In the genomic region with DNA sequence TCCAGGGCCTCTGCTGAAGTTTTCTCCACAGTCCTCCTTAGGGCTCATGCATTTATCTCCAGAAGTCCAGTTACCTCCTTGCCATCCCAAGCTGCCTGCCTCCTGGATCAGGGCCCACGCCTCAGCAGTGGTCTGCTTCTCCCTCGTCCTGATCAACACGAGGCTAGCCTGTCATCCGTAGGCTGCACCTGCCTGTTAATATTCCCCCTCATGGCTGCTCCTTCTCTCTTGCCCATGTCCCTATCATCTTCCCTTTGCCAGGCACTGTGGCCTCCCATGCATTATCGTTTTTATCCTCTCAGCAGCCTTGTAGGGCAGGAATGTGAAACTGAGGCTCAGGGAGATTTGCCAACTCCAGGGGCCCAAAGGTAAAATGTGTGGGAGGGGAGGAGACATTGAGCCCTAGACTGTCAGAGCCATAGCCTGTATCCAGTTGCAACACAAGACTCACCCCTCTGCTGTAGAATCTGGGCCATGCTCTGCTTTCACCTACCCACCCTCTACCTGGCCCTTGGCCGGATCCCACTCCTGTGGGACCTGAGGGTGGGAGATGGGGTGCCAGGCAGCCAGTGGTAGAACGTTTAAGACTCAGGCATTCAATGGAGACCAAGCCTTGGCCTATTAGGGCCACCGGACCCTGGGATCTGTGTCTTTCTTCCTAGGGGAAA, we compare ENCODE assay signal across 2 cellular contexts.
TF ChIP-seq lines count a peak whose summit lies in the region.

No MANE protein-coding gene starts in this region.

TF ChIP-seq in HepG2, 621 proteins besides CTCF, POLR2A, EP300 and RAD21:
- no peak for TF ChIP-seq ZNF674 (CRISPR knock-in tag; IDR thresholded peaks at IDR 0.05; ENCODE audit: low read depth)

TF ChIP-seq in WTC11, 78 proteins besides CTCF, POLR2A, EP300 and RAD21:
- TF ChIP-seq, protein P1, sequence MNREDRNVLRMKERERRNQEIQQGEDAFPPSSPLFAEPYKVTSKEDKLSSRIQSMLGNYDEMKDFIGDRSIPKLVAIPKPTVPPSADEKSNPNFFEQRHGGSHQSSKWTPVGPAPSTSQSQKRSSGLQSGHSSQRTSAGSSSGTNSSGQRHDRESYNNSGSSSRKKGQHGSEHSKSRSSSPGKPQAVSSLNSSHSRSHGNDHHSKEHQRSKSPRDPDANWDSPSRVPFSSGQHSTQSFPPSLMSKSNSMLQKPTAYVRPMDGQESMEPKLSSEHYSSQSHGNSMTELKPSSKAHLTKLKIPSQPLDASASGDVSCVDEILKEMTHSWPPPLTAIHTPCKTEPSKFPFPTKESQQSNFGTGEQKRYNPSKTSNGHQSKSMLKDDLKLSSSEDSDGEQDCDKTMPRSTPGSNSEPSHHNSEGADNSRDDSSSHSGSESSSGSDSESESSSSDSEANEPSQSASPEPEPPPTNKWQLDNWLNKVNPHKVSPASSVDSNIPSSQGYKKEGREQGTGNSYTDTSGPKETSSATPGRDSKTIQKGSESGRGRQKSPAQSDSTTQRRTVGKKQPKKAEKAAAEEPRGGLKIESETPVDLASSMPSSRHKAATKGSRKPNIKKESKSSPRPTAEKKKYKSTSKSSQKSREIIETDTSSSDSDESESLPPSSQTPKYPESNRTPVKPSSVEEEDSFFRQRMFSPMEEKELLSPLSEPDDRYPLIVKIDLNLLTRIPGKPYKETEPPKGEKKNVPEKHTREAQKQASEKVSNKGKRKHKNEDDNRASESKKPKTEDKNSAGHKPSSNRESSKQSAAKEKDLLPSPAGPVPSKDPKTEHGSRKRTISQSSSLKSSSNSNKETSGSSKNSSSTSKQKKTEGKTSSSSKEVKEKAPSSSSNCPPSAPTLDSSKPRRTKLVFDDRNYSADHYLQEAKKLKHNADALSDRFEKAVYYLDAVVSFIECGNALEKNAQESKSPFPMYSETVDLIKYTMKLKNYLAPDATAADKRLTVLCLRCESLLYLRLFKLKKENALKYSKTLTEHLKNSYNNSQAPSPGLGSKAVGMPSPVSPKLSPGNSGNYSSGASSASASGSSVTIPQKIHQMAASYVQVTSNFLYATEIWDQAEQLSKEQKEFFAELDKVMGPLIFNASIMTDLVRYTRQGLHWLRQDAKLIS (CRISPR knock-in tag; IDR thresholded peaks at IDR 0.05; ENCODE audit: borderline replicate concordance) = no peak
- TF ChIP-seq MYBL2 (CRISPR knock-in tag; IDR thresholded peaks at IDR 0.05) (no peak), ZNF232 (CRISPR knock-in tag; IDR thresholded peaks at IDR 0.05) (no peak)
